21 cellular contexts compared by ENCODE assay signal in the genomic region with DNA sequence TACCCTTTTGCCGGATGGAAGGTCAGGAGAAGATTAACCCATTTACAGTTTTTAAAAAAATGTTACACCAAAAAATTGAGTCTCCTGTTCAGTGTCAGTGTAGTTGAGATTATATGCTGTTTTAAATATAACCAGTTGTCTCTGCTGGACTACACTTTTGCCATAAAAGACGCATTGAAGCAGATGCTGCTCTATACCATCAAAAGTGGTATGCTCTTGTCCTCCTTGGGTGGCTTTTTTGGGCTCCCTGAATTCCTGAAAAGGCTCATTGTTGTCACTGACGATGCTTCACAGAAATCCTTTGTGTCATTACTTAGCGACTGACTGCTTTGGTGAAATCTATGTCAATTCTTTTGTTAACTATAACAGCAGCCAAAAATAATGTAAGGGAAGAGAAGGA.
"Had no signal": no experiment of that assay in that cellular context is flagged by ENCODE, and none has a peak within 500 bp of the region (broad histone marks: within the 10 kb centered on the region; RNA-seq: fewer than 3 reads in every experiment).

No MANE protein-coding gene starts in this region.

- H3K27me3 Mint-ChIP-seq: activated T-cell treated with anti-CD3 and anti-CD28 coated beads, Interleukin-2, amount 50 U/mL, for 24 hours; activated T-helper 17 cell treated with anti-CD3 and anti-CD28 coated beads, Interleukin-2, amount 50 U/mL, for 72 hours; central memory CD8-positive, alpha-beta T cell; naive thymus-derived CD8-positive, alpha-beta T cell; stimulated activated naive CD8-positive, alpha-beta T cell treated with anti-CD3 and anti-CD28 coated beads, Interleukin-15, amount 100 ng/mL, for 72 hours had no signal

- DNase-seq: activated CD8-positive, alpha-beta memory T cell treated with anti-CD3 and anti-CD28 coated beads for 24 hours; activated CD8-positive, alpha-beta memory T cell treated with anti-CD3 and anti-CD28 coated beads, Interleukin-2, amount 50 U/mL, for 4 hours; activated T-cell treated with anti-CD3 and anti-CD28 coated beads, Interleukin-2, amount 50 U/mL, for 24 hours; adrenal gland; erythroblast; naive thymus-derived CD8-positive, alpha-beta T cell; pancreas; right lobe of liver; stimulated activated CD4-positive, alpha-beta T cell treated with anti-CD3 and anti-CD28 coated beads, Interleukin-2, amount 100 ng/mL, for 24 hours; stimulated activated naive CD8-positive, alpha-beta T cell treated with anti-CD3 and anti-CD28 coated beads, Interleukin-15, amount 100 ng/mL, for 72 hours; T1000 had no signal

- H3K36me3 ChIP-seq: adrenal gland, pancreas, right lobe of liver, suprapubic skin had no signal

- H3K4me1 Mint-ChIP-seq: activated T-helper 17 cell treated with anti-CD3 and anti-CD28 coated beads, Interleukin-2, amount 50 U/mL, for 72 hours; central memory CD8-positive, alpha-beta T cell; stimulated activated effector memory CD8-positive, alpha-beta T cell treated with anti-CD3 and anti-CD28 coated beads, Interleukin-12 subunit alpha, Interleukin-12 subunit beta, amount 100 ng/mL, for 72 hours had no signal

- H3K27me3 ChIP-seq: adrenal gland, pancreas, right lobe of liver, suprapubic skin, tibial nerve had no signal

- H3K27ac Mint-ChIP-seq: activated naive CD4-positive, alpha-beta T cell treated with anti-CD3 and anti-CD28 coated beads, Interleukin-2, amount 50 U/mL, for 72 hours; activated T-cell treated with anti-CD3 and anti-CD28 coated beads, Interleukin-2, amount 50 U/mL, for 24 hours; activated T-helper 17 cell treated with anti-CD3 and anti-CD28 coated beads, Interleukin-2, amount 50 U/mL, for 72 hours; naive thymus-derived CD8-positive, alpha-beta T cell; stimulated activated effector memory CD8-positive, alpha-beta T cell treated with anti-CD3 and anti-CD28 coated beads, Interleukin-12 subunit alpha, Interleukin-12 subunit beta, amount 100 ng/mL, for 72 hours; stimulated activated naive CD8-positive, alpha-beta T cell treated with anti-CD3 and anti-CD28 coated beads, Interleukin-15, amount 100 ng/mL, for 72 hours; T-helper 1 cell treated with Interleukin-12 subunit alpha and Interleukin-12 subunit beta and Interleukin-4 antibody, amounts not matched to agents 30 μg/mL and 1 μg/mL, for 36 hours; WTC11 had no signal

- H3K9me3 Mint-ChIP-seq: activated naive CD4-positive, alpha-beta T cell treated with anti-CD3 and anti-CD28 coated beads, Interleukin-2, amount 50 U/mL, for 72 hours; activated T-cell treated with anti-CD3 and anti-CD28 coated beads, Interleukin-2, amount 50 U/mL, for 24 hours; activated T-helper 17 cell treated with anti-CD3 and anti-CD28 coated beads, Interleukin-2, amount 50 U/mL, for 72 hours; central memory CD8-positive, alpha-beta T cell; stimulated activated effector memory CD8-positive, alpha-beta T cell treated with anti-CD3 and anti-CD28 coated beads, Interleukin-12 subunit alpha, Interleukin-12 subunit beta, amount 100 ng/mL, for 72 hours; stimulated activated naive CD8-positive, alpha-beta T cell treated with anti-CD3 and anti-CD28 coated beads, Interleukin-15, amount 100 ng/mL, for 72 hours; T-helper 1 cell treated with Interleukin-12 subunit alpha and Interleukin-12 subunit beta and Interleukin-4 antibody, amounts not matched to agents 30 μg/mL and 1 μg/mL, for 36 hours; WTC11 had no signal

- H3K4me3 ChIP-seq: adrenal gland, lung, pancreas, right lobe of liver, skin epidermis, suprapubic skin, tibial nerve had no signal

- H3K4me1 ChIP-seq: adrenal gland, pancreas, right lobe of liver, suprapubic skin, tibial nerve had no signal

- H3K4me3 Mint-ChIP-seq: activated T-cell treated with anti-CD3 and anti-CD28 coated beads, Interleukin-2, amount 50 U/mL, for 24 hours; activated T-helper 17 cell treated with anti-CD3 and anti-CD28 coated beads, Interleukin-2, amount 50 U/mL, for 72 hours; central memory CD8-positive, alpha-beta T cell; naive thymus-derived CD8-positive, alpha-beta T cell; stimulated activated effector memory CD8-positive, alpha-beta T cell treated with anti-CD3 and anti-CD28 coated beads, Interleukin-12 subunit alpha, Interleukin-12 subunit beta, amount 100 ng/mL, for 72 hours; stimulated activated naive CD8-positive, alpha-beta T cell treated with anti-CD3 and anti-CD28 coated beads, Interleukin-15, amount 100 ng/mL, for 72 hours; T-helper 1 cell treated with Interleukin-12 subunit alpha and Interleukin-12 subunit beta and Interleukin-4 antibody, amounts not matched to agents 30 μg/mL and 1 μg/mL, for 36 hours; WTC11 had no signal

- H3K9me3 ChIP-seq: adrenal gland, pancreas, right lobe of liver, suprapubic skin, tibial nerve had no signal

- H3K27ac ChIP-seq: adrenal gland, pancreas, right lobe of liver, skin epidermis, suprapubic skin, tibial nerve had no signal

- H3K36me3 Mint-ChIP-seq: WTC11 had no signal
